Comparison of ENCODE assay signal across 18 cellular contexts in genomic region chr10:84469470-84469869, GRCh38.
DNase-seq lines count a peak whose midpoint lies in the region; FAIRE-seq and TF ChIP-seq lines count a peak whose summit lies in the region.
"Had no signal": no experiment of that assay in that cellular context is flagged by ENCODE, and none has a peak within 500 bp of the region (broad histone marks: within the 10 kb centered on the region; RNA-seq: fewer than 3 reads in every experiment).

No MANE protein-coding gene starts in this region.

- intact Hi-C loops in left ventricle myocardium inferior (cut with micrococcal nuclease) = no loop called here

- CTCF ChIA-PET in RWPE1 (lab: Yijun Ruan, JAX) = interaction anchor here (0.8 kb wide), 1 partner anchor 63 kb away, joined by 3 read pairs; no protein-coding TSS in a partner anchor

- peaks cover 27% of the 10 kb centered on the region for H3K36me3 ChIP-seq in left ventricle myocardium inferior
- H3K36me3 ChIP-seq: SJCRH30 had no signal

- no peak overlapping the region for H3K27ac ChIP-seq in RWPE1
- no peak overlapping the region for H3K27ac ChIP-seq in left ventricle myocardium inferior (replicated peaks)
- H3K27ac ChIP-seq: body of pancreas, SJCRH30, VCaP had no signal

- TF ChIP-seq CTCF in RWPE1 (conservative IDR thresholded peaks at IDR 0.05; ENCODE audit: low read depth) = no peak
- TF ChIP-seq CTCF in left ventricle myocardium inferior (IDR thresholded peaks at IDR 0.05; ENCODE audit: borderline replicate concordance) = no peak

- POLR2A ChIA-PET in RWPE1 (lab: Yijun Ruan, JAX; ENCODE audit: low non-redundant PET) = no interaction called here

- FAIRE-seq in G401.6 (lab: Jason Lieb, UNC) = peak; percentile 53

- no peaks in the 10 kb centered on the region for H3K27me3 ChIP-seq in left ventricle myocardium inferior (ENCODE audit: low read depth)
- H3K27me3 ChIP-seq: body of pancreas, SJCRH30 had no signal

- H3K9me3 ChIP-seq in left ventricle myocardium inferior (replicated peaks) = no peaks in the 10 kb centered on the region
- H3K9me3 ChIP-seq: body of pancreas, SJCRH30 had no signal

- H3K4me3 ChIP-seq in left ventricle myocardium inferior = no peak overlapping the region
- H3K4me3 ChIP-seq: body of pancreas, SJCRH30 had no signal

- H3K4me1 ChIP-seq in left ventricle myocardium inferior = peaks cover 10% of the 10 kb centered on the region
- H3K4me1 ChIP-seq: SJCRH30 had no signal

- peak; percentile 16 for DNase-seq in RWPE1 (ENCODE audit: low spot score)
- DNase-seq in kidney tubule cell (ENCODE audit: low spot score) = peak; percentile 33
- peak; percentile 86 for DNase-seq in renal cortical epithelial cell (ENCODE audit: low read depth)
- no peak for DNase-seq in HK-2 (ENCODE audit: unreplicated experiment)
- DNase-seq in left ventricle myocardium inferior = no peak
- DNase-seq in iPS-NIHi11 (ENCODE audit: low spot score) = no peak
- DNase-seq: body of pancreas; CD8-positive, alpha-beta T cell; cortex of kidney; DND-41; NCI-H1436 treated with DMSO at 0.1 percent for 48 hours; NCI-H2171; NCI-H82; nephron progenitor cell; OCI-M1; SJCRH30 had no signal

Comparison
In these comparisons a context has a peak if more than half of its experiments do, and no peak if none do; other contexts are left out.
1. DNase-seq: peak in RWPE1 (single experiment), kidney tubule cell (single experiment) and renal cortical epithelial cell (single experiment); none in HK-2 (single experiment), left ventricle myocardium inferior (single experiment) and iPS-NIHi11 (single experiment).